Comparison of ENCODE assay signal across 8 cellular contexts in genomic region chr10:103666109-103666508, GRCh38.
A peak's percentile ranks its signal among the peaks of the same experiment; 100 is the strongest.
DNase-seq lines count a peak whose midpoint lies in the region; TF ChIP-seq lines count a peak whose summit lies in the region.

No MANE protein-coding gene starts in this region.

- intact Hi-C loops in posterior vena cava (cut with DNase I), result loop anchor here in 1 of 2 donors (10.0 kb wide), 1 partner anchor 51 kb away; no protein-coding TSS in a partner anchor

- H3K27ac ChIP-seq in parathyroid adenoma, result no peak overlapping the region

- peak; percentile 44 for TF ChIP-seq CTCF in parathyroid adenoma (IDR thresholded peaks at IDR 0.05)

- peaks cover 4% of the 10 kb centered on the region for H3K27me3 ChIP-seq in parathyroid adenoma (ENCODE audit: control insufficient read depth, insufficient read depth, low read length)

- H3K9me3 ChIP-seq in parathyroid adenoma (ENCODE audit: control insufficient read depth, low read length), result no peaks in the 10 kb centered on the region

- no peaks in the 10 kb centered on the region for H3K36me3 ChIP-seq in parathyroid adenoma (ENCODE audit: control insufficient read depth, insufficient read depth, low read length)

- H3K4me1 ChIP-seq in parathyroid adenoma, result peaks cover 20% of the 10 kb centered on the region

- DNase-seq in DMS 273 (lab: John Stamatoyannopoulos, UW; ENCODE audit: unreplicated experiment) (peak; percentile 46), DMS 273 treated with DMSO at 0.1 percent for 48 hours (lab: John Stamatoyannopoulos, UW) (no peak), HuH-7.5 (ENCODE audit: low spot score) (peak; percentile 63), cerebellar cortex (ENCODE audit: low spot score) (peak; percentile 40), NCI-H2196 treated with DMSO at 0.1 percent for 48 hours (lab: John Stamatoyannopoulos, UW; ENCODE audit: unreplicated experiment) (no peak), posterior vena cava (ENCODE audit: low spot score) (no peak), GM19240 (ENCODE audit: insufficient read length, low spot score) (no peak)

- H3K4me2 ChIP-seq in parathyroid adenoma (ENCODE audit: low read length), result no peak overlapping the region

- H3K4me3 ChIP-seq in parathyroid adenoma (ENCODE audit: low read depth, low read length), result no peak overlapping the region

- H3K79me2 ChIP-seq in parathyroid adenoma, result peaks cover 12% of the 10 kb centered on the region

- H3K9ac ChIP-seq in parathyroid adenoma, result no peak overlapping the region

- no peak overlapping the region for H2AFZ ChIP-seq in parathyroid adenoma

Comparison
In these comparisons a context has a peak if more than half of its experiments do, and no peak if none do; other contexts are left out.
1. DNase-seq: peak in DMS 273 (single experiment), HuH-7.5 (single experiment) and cerebellar cortex (single experiment); none in DMS 273 treated with DMSO at 0.1 percent for 48 hours (single experiment), NCI-H2196 treated with DMSO at 0.1 percent for 48 hours (single experiment), posterior vena cava (single experiment) and GM19240 (single experiment).